Comparison of ENCODE assay signal across 9 cellular contexts in genomic region chr1:184764483-184764882, GRCh38.
"Had no signal": no experiment of that assay in that cellular context is flagged by ENCODE, and none has a peak within 500 bp of the region (broad histone marks: within the 10 kb centered on the region; RNA-seq: fewer than 3 reads in every experiment).

No MANE protein-coding gene starts in this region.

- ATAC-seq: HCT116 had no signal

- H3K4me1 Mint-ChIP-seq: IgD-negative memory B cell had no signal

- H3K9me3 Mint-ChIP-seq: HFFc6, IgD-negative memory B cell had no signal

- H3K9me3 ChIP-seq: HAP-1 had no signal

- H2AFZ ChIP-seq: GM23248 had no signal

- H3K36me3 ChIP-seq: HAP-1 had no signal

- H3K4me1 ChIP-seq: HAP-1 had no signal

- H3K9ac ChIP-seq: GM23248 had no signal

- H3K27ac ChIP-seq: GM23248, HL-60 had no signal

- DNase-seq: GM23248, GOT3, H7, HFFc6, KBM-7 had no signal

- H3K4me3 ChIP-seq: GM23248, HAP-1 had no signal

- H3K27ac Mint-ChIP-seq: HFFc6, IgD-negative memory B cell had no signal

- H3K4me3 Mint-ChIP-seq: HFFc6, IgD-negative memory B cell had no signal
